Comparison of ENCODE assay signal across 1 cellular context in the genomic region with DNA sequence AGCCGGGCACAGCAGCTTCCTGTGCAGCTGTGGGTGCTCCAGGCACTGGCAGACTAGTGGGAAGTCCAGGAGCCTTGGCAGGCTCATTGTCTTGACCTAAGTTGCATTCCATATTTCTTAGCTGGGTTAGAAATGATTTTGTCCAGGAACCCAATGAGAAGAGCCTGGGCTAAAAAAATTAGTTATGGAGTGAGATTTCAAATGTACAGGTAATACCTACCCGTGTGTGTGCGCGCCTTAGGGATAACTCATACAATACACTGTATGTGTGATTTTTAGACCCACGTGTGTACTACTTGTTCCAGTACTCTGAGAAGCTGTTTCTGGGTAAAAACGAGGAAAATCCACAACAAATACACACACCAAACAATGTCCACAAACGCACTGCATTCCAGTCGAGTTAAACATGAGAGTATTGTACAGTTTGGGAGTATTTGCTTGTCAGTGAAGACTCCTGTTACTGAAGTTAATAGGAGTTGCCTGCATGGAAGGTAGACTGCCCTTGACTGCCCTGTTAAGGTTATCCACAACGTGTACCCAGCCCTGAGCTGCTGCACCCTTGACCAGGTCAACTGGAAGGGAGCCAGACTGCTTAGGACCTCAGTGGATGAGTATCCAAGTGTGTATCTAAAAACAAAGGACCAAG.
TF ChIP-seq lines count a peak whose summit lies in the region.

No MANE protein-coding gene starts in this region.

TF ChIP-seq in HepG2, 621 proteins besides CTCF, POLR2A, EP300 and RAD21 (continues in another document):
- peak; percentile 25; the same call in 1 of the 2 replicates for TF ChIP-seq ZNF580 (CRISPR knock-in tag; IDR thresholded peaks at IDR 0.05; ENCODE audit: borderline replicate concordance, low read depth)
- TF ChIP-seq FOXO1 (CRISPR knock-in tag; IDR thresholded peaks at IDR 0.05) = peak; percentile 48; the same call in 1 of the 2 replicates
- peak; percentile 8 for TF ChIP-seq DBP (CRISPR knock-in tag; IDR thresholded peaks at IDR 0.05; ENCODE audit: not compliant biosample characterization)
- TF ChIP-seq RORA (CRISPR knock-in tag; IDR thresholded peaks at IDR 0.05) = no peak
- peak; percentile 56 for TF ChIP-seq POLR2G (IDR thresholded peaks at IDR 0.05; ENCODE audit: low read depth, low read length)
- TF ChIP-seq, protein P1, sequence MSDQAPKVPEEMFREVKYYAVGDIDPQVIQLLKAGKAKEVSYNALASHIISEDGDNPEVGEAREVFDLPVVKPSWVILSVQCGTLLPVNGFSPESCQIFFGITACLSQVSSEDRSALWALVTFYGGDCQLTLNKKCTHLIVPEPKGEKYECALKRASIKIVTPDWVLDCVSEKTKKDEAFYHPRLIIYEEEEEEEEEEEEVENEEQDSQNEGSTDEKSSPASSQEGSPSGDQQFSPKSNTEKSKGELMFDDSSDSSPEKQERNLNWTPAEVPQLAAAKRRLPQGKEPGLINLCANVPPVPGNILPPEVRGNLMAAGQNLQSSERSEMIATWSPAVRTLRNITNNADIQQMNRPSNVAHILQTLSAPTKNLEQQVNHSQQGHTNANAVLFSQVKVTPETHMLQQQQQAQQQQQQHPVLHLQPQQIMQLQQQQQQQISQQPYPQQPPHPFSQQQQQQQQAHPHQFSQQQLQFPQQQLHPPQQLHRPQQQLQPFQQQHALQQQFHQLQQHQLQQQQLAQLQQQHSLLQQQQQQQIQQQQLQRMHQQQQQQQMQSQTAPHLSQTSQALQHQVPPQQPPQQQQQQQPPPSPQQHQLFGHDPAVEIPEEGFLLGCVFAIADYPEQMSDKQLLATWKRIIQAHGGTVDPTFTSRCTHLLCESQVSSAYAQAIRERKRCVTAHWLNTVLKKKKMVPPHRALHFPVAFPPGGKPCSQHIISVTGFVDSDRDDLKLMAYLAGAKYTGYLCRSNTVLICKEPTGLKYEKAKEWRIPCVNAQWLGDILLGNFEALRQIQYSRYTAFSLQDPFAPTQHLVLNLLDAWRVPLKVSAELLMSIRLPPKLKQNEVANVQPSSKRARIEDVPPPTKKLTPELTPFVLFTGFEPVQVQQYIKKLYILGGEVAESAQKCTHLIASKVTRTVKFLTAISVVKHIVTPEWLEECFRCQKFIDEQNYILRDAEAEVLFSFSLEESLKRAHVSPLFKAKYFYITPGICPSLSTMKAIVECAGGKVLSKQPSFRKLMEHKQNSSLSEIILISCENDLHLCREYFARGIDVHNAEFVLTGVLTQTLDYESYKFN (CRISPR knock-in tag; conservative IDR thresholded peaks at IDR 0.05) = peak; percentile 54
- TF ChIP-seq NCOA1 (CRISPR knock-in tag; IDR thresholded peaks at IDR 0.05) = peak; percentile 84; the same call in 1 of the 2 replicates
- TF ChIP-seq, protein P2, sequence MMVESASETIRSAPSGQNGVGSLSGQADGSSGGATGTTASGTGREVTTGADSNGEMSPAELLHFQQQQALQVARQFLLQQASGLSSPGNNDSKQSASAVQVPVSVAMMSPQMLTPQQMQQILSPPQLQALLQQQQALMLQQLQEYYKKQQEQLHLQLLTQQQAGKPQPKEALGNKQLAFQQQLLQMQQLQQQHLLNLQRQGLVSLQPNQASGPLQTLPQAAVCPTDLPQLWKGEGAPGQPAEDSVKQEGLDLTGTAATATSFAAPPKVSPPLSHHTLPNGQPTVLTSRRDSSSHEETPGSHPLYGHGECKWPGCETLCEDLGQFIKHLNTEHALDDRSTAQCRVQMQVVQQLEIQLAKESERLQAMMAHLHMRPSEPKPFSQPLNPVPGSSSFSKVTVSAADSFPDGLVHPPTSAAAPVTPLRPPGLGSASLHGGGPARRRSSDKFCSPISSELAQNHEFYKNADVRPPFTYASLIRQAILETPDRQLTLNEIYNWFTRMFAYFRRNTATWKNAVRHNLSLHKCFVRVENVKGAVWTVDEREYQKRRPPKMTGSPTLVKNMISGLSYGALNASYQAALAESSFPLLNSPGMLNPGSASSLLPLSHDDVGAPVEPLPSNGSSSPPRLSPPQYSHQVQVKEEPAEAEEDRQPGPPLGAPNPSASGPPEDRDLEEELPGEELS (CRISPR knock-in tag; IDR thresholded peaks at IDR 0.05) = peak; percentile 68; the same call in 1 of the 2 replicates
- TF ChIP-seq RCOR2 (CRISPR knock-in tag; IDR thresholded peaks at IDR 0.05) = 0 out of 2 replicates have a peak, but pooled peaks have one; percentile 20
- peak; percentile 76 for TF ChIP-seq SAP130 (CRISPR knock-in tag; IDR thresholded peaks at IDR 0.05; ENCODE audit: low read depth)
- 0 out of 2 replicates have a peak, but pooled peaks have one; percentile 24 for TF ChIP-seq MEF2D (CRISPR knock-in tag; IDR thresholded peaks at IDR 0.05)
- no peak for TF ChIP-seq SOX13 (IDR thresholded peaks at IDR 0.05)
- TF ChIP-seq SOX13 (CRISPR knock-in tag; conservative IDR thresholded peaks at IDR 0.05 in 1 of 2, IDR thresholded peaks at IDR 0.05 in 1 of 2) = peak in 1 of 2 experiments; percentile 86; a peak in 1 of 4 replicates
- TF ChIP-seq MAX (IDR thresholded peaks at IDR 0.05) = peak; percentile 62
- TF ChIP-seq NKX3-1 (CRISPR knock-in tag; IDR thresholded peaks at IDR 0.05) = 0 out of 2 replicates have a peak, but pooled peaks have one; percentile 34
- no peak for TF ChIP-seq ZFX (CRISPR knock-in tag; IDR thresholded peaks at IDR 0.05; ENCODE audit: low read depth)
- no peak for TF ChIP-seq NR2F6 (IDR thresholded peaks at IDR 0.05)
- TF ChIP-seq NR2F6 (CRISPR knock-in tag; IDR thresholded peaks at IDR 0.05) = peak; percentile 91
- TF ChIP-seq ARNTL (CRISPR knock-in tag; IDR thresholded peaks at IDR 0.05) = no peak
- 0 out of 2 replicates have a peak, but pooled peaks have one; percentile 42 for TF ChIP-seq SNAPC2 (CRISPR knock-in tag; IDR thresholded peaks at IDR 0.05)
- TF ChIP-seq, protein P3, sequence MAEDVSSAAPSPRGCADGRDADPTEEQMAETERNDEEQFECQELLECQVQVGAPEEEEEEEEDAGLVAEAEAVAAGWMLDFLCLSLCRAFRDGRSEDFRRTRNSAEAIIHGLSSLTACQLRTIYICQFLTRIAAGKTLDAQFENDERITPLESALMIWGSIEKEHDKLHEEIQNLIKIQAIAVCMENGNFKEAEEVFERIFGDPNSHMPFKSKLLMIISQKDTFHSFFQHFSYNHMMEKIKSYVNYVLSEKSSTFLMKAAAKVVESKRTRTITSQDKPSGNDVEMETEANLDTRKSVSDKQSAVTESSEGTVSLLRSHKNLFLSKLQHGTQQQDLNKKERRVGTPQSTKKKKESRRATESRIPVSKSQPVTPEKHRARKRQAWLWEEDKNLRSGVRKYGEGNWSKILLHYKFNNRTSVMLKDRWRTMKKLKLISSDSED (CRISPR knock-in tag; IDR thresholded peaks at IDR 0.05) = 0 out of 2 replicates have a peak, but pooled peaks have one; percentile 7
- TF ChIP-seq THAP11 (CRISPR knock-in tag; IDR thresholded peaks at IDR 0.05) = peak; percentile 50
- TF ChIP-seq PHF8 (CRISPR knock-in tag; IDR thresholded peaks at IDR 0.05) = peak; percentile 4; the same call in 1 of the 2 replicates
- peak; percentile 80 for TF ChIP-seq ARID5B (CRISPR knock-in tag; IDR thresholded peaks at IDR 0.05)
- TF ChIP-seq ZNF766 (CRISPR knock-in tag; IDR thresholded peaks at IDR 0.05; ENCODE audit: borderline replicate concordance) = no peak
- TF ChIP-seq REPIN1 (CRISPR knock-in tag; IDR thresholded peaks at IDR 0.05; ENCODE audit: borderline replicate concordance, low read depth) = peak; percentile 51; the same call in 1 of the 2 replicates
- no peak for TF ChIP-seq ZNF20 (CRISPR knock-in tag; IDR thresholded peaks at IDR 0.05)
- TF ChIP-seq, protein P4, sequence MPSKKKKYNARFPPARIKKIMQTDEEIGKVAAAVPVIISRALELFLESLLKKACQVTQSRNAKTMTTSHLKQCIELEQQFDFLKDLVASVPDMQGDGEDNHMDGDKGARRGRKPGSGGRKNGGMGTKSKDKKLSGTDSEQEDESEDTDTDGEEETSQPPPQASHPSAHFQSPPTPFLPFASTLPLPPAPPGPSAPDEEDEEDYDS (CRISPR knock-in tag; IDR thresholded peaks at IDR 0.05) = 0 out of 2 replicates have a peak, but pooled peaks have one; percentile 36
- TF ChIP-seq, protein P5, sequence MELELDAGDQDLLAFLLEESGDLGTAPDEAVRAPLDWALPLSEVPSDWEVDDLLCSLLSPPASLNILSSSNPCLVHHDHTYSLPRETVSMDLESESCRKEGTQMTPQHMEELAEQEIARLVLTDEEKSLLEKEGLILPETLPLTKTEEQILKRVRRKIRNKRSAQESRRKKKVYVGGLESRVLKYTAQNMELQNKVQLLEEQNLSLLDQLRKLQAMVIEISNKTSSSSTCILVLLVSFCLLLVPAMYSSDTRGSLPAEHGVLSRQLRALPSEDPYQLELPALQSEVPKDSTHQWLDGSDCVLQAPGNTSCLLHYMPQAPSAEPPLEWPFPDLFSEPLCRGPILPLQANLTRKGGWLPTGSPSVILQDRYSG (CRISPR knock-in tag; IDR thresholded peaks at IDR 0.05) = no peak
- no peak for TF ChIP-seq ZNF891 (CRISPR knock-in tag; IDR thresholded peaks at IDR 0.05)
- TF ChIP-seq ARID4A (CRISPR knock-in tag; IDR thresholded peaks at IDR 0.05; ENCODE audit: borderline replicate concordance) = peak; percentile 55
- TF ChIP-seq TAF1 (CRISPR knock-in tag; IDR thresholded peaks at IDR 0.05) = 0 out of 2 replicates have a peak, but pooled peaks have one; percentile 12
- TF ChIP-seq IRX3 (CRISPR knock-in tag; IDR thresholded peaks at IDR 0.05; ENCODE audit: borderline replicate concordance, low read depth) = 0 out of 2 replicates have a peak, but pooled peaks have one; percentile 18
- 0 out of 2 replicates have a peak, but pooled peaks have one; percentile 27 for TF ChIP-seq ISL2 (CRISPR knock-in tag; IDR thresholded peaks at IDR 0.05)
- no peak for TF ChIP-seq MYPOP (CRISPR knock-in tag; IDR thresholded peaks at IDR 0.05)
- TF ChIP-seq SOX6 (IDR thresholded peaks at IDR 0.05) = no peak
- peak; percentile 75 for TF ChIP-seq SOX6 (CRISPR knock-in tag; IDR thresholded peaks at IDR 0.05)
